ENCODE assay signal across 16 cellular contexts in genomic region chr18:332721-333513, GRCh38.
DNase-seq lines count a peak whose midpoint lies in the region; ATAC-seq lines count a peak whose summit lies in the region.
"Had no signal": no experiment of that assay in that cellular context is flagged by ENCODE, and none has a peak within 500 bp of the region (broad histone marks: within the 10 kb centered on the region; RNA-seq: fewer than 3 reads in every experiment).

No MANE protein-coding gene starts in this region.

- intact Hi-C loops in left cardiac atrium (cut with DNase I) = no loop called here

- DNase-seq in AG08396 (ENCODE audit: low spot score) (peak; percentile 28), brain pericyte (ENCODE audit: low read depth, low spot score) (peak; percentile 63), left cardiac atrium (no peak), pons (ENCODE audit: low spot score) (peak; percentile 63), LoVo (ENCODE audit: low spot score) (no peak), CD1c-positive myeloid dendritic cell (ENCODE audit: extremely low spot score) (no peak)
- no peak for DNase-seq in effector CD4-positive, alpha-beta T cell
- DNase-seq: activated B cell treated with CpG ODN at 0.5 μM for 24 hours; activated CD8-positive, alpha-beta memory T cell treated with anti-CD3 and anti-CD28 coated beads, Interleukin-2, amount 50 U/mL, for 4 hours; activated naive CD4-positive, alpha-beta T cell treated with anti-CD3 and anti-CD28 coated beads, Interleukin-2, amount 10 ng/mL, durations not matched to agents 7 days and 5 days; central memory CD4-positive, alpha-beta T cell; immature natural killer cell; naive B cell; right lobe of liver had no signal

- peak; percentile 61 to 79 for ATAC-seq in left cardiac atrium
- ATAC-seq in GM21529 (IDR thresholded peaks at IDR 0.05; ENCODE audit: unreplicated experiment) = no peak
- ATAC-seq: esophagus mucosa had no signal

Comparison
In these comparisons a context has a peak if more than half of its experiments do, and no peak if none do; other contexts are left out.
1. DNase-seq: peak in AG08396 (single experiment), brain pericyte (single experiment) and pons (single experiment); none in left cardiac atrium (single experiment), LoVo (single experiment), effector CD4-positive, alpha-beta T cell (single experiment) and CD1c-positive myeloid dendritic cell (single experiment).